Comparison of ENCODE assay signal across 14 cellular contexts in genomic region chr16:4472880-4473279, GRCh38. TPM values are rescaled to one million over a fixed set of nuclear protein-coding genes. Genes with fewer than 3 reads are reported as not detected.
DNase-seq lines count a peak whose midpoint lies in the region; ATAC-seq and TF ChIP-seq lines count a peak whose summit lies in the region.
"Had no signal": no experiment of that assay in that cellular context is flagged by ENCODE, and none has a peak within 500 bp of the region (broad histone marks: within the 10 kb centered on the region; RNA-seq: fewer than 3 reads in every experiment).

No MANE protein-coding gene starts in this region.

- H2AFZ ChIP-seq in OCI-LY1 (ENCODE audit: low read length): no peak overlapping the region

- H3K27me3 Mint-ChIP-seq in activated T-cell treated with anti-CD3 and anti-CD28 coated beads, Interleukin-2, amount 50 U/mL, for 4 hours (ENCODE audit: low read depth): no peaks in the 10 kb centered on the region
- peaks cover 20% of the 10 kb centered on the region for H3K27me3 Mint-ChIP-seq in brain
- H3K27me3 Mint-ChIP-seq in osteocyte (ENCODE audit: unreplicated experiment): no peaks in the 10 kb centered on the region
- H3K27me3 Mint-ChIP-seq: dendritic cell treated with granulocyte-macrophage colony-stimulating factor and Interleukin-4, amounts not matched to agents 40 ng/mL and 50 ng/mL, for 4 days had no signal

- no peaks in the 10 kb centered on the region for H3K9me3 ChIP-seq in OCI-LY1 (ENCODE audit: low read length)
- H3K9me3 ChIP-seq: SJCRH30 had no signal

- peak overlapping the region; percentile 38; the same call in 1 of the 2 replicates for H3K9ac ChIP-seq in OCI-LY1 (ENCODE audit: low read length)

- no peaks in the 10 kb centered on the region for H4K20me1 ChIP-seq in OCI-LY1 (ENCODE audit: insufficient read depth, low read length)

- TF ChIP-seq CTCF in OCI-LY1 (IDR thresholded peaks at IDR 0.05; ENCODE audit: low read length) (no peak), brain (conservative IDR thresholded peaks at IDR 0.05) (no peak), osteocyte (IDR thresholded peaks at IDR 0.05) (no peak)

- peaks cover 24% of the 10 kb centered on the region for H3K4me1 Mint-ChIP-seq in activated T-cell treated with anti-CD3 and anti-CD28 coated beads, Interleukin-2, amount 50 U/mL, for 4 hours (ENCODE audit: low read depth)
- H3K4me1 Mint-ChIP-seq in brain: peaks cover 33% of the 10 kb centered on the region
- peaks cover 25% of the 10 kb centered on the region for H3K4me1 Mint-ChIP-seq in osteocyte (ENCODE audit: unreplicated experiment)

- H3K27ac ChIP-seq in OCI-LY1 (ENCODE audit: low read depth, low read length, poor library complexity, severe bottlenecking): peak overlapping the region; percentile 88
- H3K27ac ChIP-seq: SJCRH30 had no signal

- H3K27ac Mint-ChIP-seq in brain (no peak overlapping the region), osteocyte (ENCODE audit: unreplicated experiment) (no peak overlapping the region)
- H3K27ac Mint-ChIP-seq: dendritic cell treated with granulocyte-macrophage colony-stimulating factor and Interleukin-4, amounts not matched to agents 40 ng/mL and 50 ng/mL, for 4 days had no signal

- no peak for DNase-seq in activated T-cell treated with anti-CD3 and anti-CD28 coated beads, Interleukin-2, amount 50 U/mL, for 4 hours
- DNase-seq in activated T-cell treated with anti-CD3 and anti-CD28 coated beads, Interleukin-2, amount 50 U/mL, for 1 hour: no peak
- no peak for DNase-seq in osteocyte (ENCODE audit: extremely low spot score, unreplicated experiment)
- DNase-seq in dedifferentiated amniotic fluid mesenchymal stem cell (ENCODE audit: extremely low spot score): no peak
- no peak for DNase-seq in sciatic nerve (ENCODE audit: low spot score)
- DNase-seq: activated gamma-delta T cell treated with Interleukin-2 at 50 U/mL for 16 hours; mesendoderm; NCI-H2081 treated with DMSO at 0.1 percent for 48 hours; SJCRH30; stimulated activated CD8-positive, alpha-beta memory T cell treated with anti-CD3 and anti-CD28 coated beads, Interleukin-4, amount 100 ng/mL, for 48 hours had no signal

- no peaks in the 10 kb centered on the region for H3K27me3 ChIP-seq in OCI-LY1 (ENCODE audit: insufficient read depth, low read length)
- H3K27me3 ChIP-seq: SJCRH30 had no signal

- peaks cover 20% of the 10 kb centered on the region for H3K36me3 ChIP-seq in OCI-LY1 (ENCODE audit: insufficient read depth, low read length)
- H3K36me3 ChIP-seq: SJCRH30 had no signal

- peaks cover 3% of the 10 kb centered on the region; the same call in 1 of the 2 replicates for H3K79me2 ChIP-seq in OCI-LY1 (ENCODE audit: insufficient read depth, low read length)

- peak overlapping the region; percentile 66 for H3K4me2 ChIP-seq in OCI-LY1 (ENCODE audit: low read length)

- no peak for ATAC-seq in activated T-cell treated with anti-CD3 and anti-CD28 coated beads, Interleukin-2, amount 50 U/mL, for 4 hours
- no peak for ATAC-seq in sciatic nerve
- ATAC-seq in HG03159 (IDR thresholded peaks at IDR 0.05; ENCODE audit: unreplicated experiment): no peak

- intact Hi-C loops in sciatic nerve (cut with DNase I): no loop called here

- peak overlapping the region; percentile 21 for H3K4me3 Mint-ChIP-seq in activated T-cell treated with anti-CD3 and anti-CD28 coated beads, Interleukin-2, amount 50 U/mL, for 4 hours
- peak overlapping the region; percentile 60 to 87 (median 79) for H3K4me3 Mint-ChIP-seq in brain
- H3K4me3 Mint-ChIP-seq in osteocyte (ENCODE audit: unreplicated experiment): peak overlapping the region; percentile 44

- H3K4me1 ChIP-seq in OCI-LY1 (ENCODE audit: insufficient read depth, low read length, severe bottlenecking): peaks cover 36% of the 10 kb centered on the region
- H3K4me1 ChIP-seq: SJCRH30 had no signal

- no peaks in the 10 kb centered on the region for H3K9me2 ChIP-seq in OCI-LY1 (ENCODE audit: low read depth, low read length)

- peak overlapping the region; percentile 72 for H3K4me3 ChIP-seq in OCI-LY1 (ENCODE audit: low read depth, low read length, poor library complexity, severe bottlenecking)
- H3K4me3 ChIP-seq: SJCRH30 had no signal

- H3K36me3 Mint-ChIP-seq in activated T-cell treated with anti-CD3 and anti-CD28 coated beads, Interleukin-2, amount 50 U/mL, for 4 hours (ENCODE audit: insufficient read depth): peaks cover 5% of the 10 kb centered on the region
- H3K36me3 Mint-ChIP-seq in brain (peaks cover 9% of the 10 kb centered on the region), osteocyte (ENCODE audit: unreplicated experiment) (peaks cover 9% of the 10 kb centered on the region)

- H3K9me3 Mint-ChIP-seq in activated T-cell treated with anti-CD3 and anti-CD28 coated beads, Interleukin-2, amount 50 U/mL, for 4 hours: no peaks in the 10 kb centered on the region
- peaks cover 0 to 17% (median 7%) of the 10 kb centered on the region in 5 experiments for H3K9me3 Mint-ChIP-seq in brain
- peaks cover 3% of the 10 kb centered on the region for H3K9me3 Mint-ChIP-seq in osteocyte (ENCODE audit: unreplicated experiment)
- H3K9me3 Mint-ChIP-seq: dendritic cell treated with granulocyte-macrophage colony-stimulating factor and Interleukin-4, amounts not matched to agents 40 ng/mL and 50 ng/mL, for 4 days had no signal

- peaks cover 4% of the 10 kb centered on the region; the same call in 1 of the 2 replicates for H3F3A ChIP-seq in OCI-LY1 (ENCODE audit: insufficient read depth, low read length)

RNA-seq across cellular contexts. Expression of gene NMRAL1, which starts 1.5 kb away (rescaled TPM):
- total RNA-seq in activated T-cell treated with anti-CD3 and anti-CD28 coated beads, Interleukin-2, amount 50 U/mL, for 4 hours: 10 to 100 TPM; 29.6 to 45.2 (median 41.5) TPM
- polyA plus RNA-seq in brain (ENCODE audit: insufficient read depth, low read depth, low replicate concordance): 116 TPM
- total RNA-seq in osteocyte (55.0 and 61.4 TPM in 2 replicates), sciatic nerve (32.8 TPM)

RNA-seq across cellular contexts. Expression of gene HMOX2, which starts 3.3 kb away (rescaled TPM):
- 10 to 100 TPM; 79.9 to 85.3 (median 83.1) TPM for total RNA-seq in activated T-cell treated with anti-CD3 and anti-CD28 coated beads, Interleukin-2, amount 50 U/mL, for 4 hours
- polyA plus RNA-seq in brain (ENCODE audit: insufficient read depth, low read depth, low replicate concordance): 123 TPM
- total RNA-seq in osteocyte: 47.2 and 47.3 TPM in 2 replicates
- total RNA-seq in sciatic nerve: 26.3 TPM

RNA-seq across cellular contexts. Expression of gene DNAJA3, which starts 47.2 kb away (rescaled TPM):
- total RNA-seq in activated T-cell treated with anti-CD3 and anti-CD28 coated beads, Interleukin-2, amount 50 U/mL, for 4 hours: 100 to 1,000 TPM; 108 to 124 (median 123) TPM
- 43.8 TPM for polyA plus RNA-seq in brain (ENCODE audit: insufficient read depth, low read depth, low replicate concordance)
- total RNA-seq in osteocyte (31.1 and 33.7 TPM in 2 replicates), sciatic nerve (27.8 TPM)

RNA-seq across cellular contexts. Expression of gene CORO7, which starts 56.5 kb away (rescaled TPM):
- total RNA-seq in activated T-cell treated with anti-CD3 and anti-CD28 coated beads, Interleukin-2, amount 50 U/mL, for 4 hours: 10 to 100 TPM; 75.8 to 79.9 (median 76.4) TPM
- 87.6 TPM for polyA plus RNA-seq in brain (ENCODE audit: insufficient read depth, low read depth, low replicate concordance)
- 35.5 and 40.1 TPM in 2 replicates for total RNA-seq in osteocyte
- 51.5 TPM for total RNA-seq in sciatic nerve

Comparison
In these comparisons a context has a peak if more than half of its experiments do, and no peak if none do; other contexts are left out.
1. H3K4me3 Mint-ChIP-seq: peak in every context shown above with its lines; median percentile 79 in brain; 44 in osteocyte; 21 in activated T-cell treated with anti-CD3 and anti-CD28 coated beads, Interleukin-2, amount 50 U/mL, for 4 hours.